ENCODE assay signal across 26 cellular contexts in genomic region chr1:162846256-162847212, GRCh38. TPM values are rescaled to one million over a fixed set of nuclear protein-coding genes. Genes with fewer than 3 reads are reported as not detected.
DNase-seq lines count a peak whose midpoint lies in the region; ATAC-seq and TF ChIP-seq lines count a peak whose summit lies in the region.
"Had no signal": no experiment of that assay in that cellular context is flagged by ENCODE, and none has a peak within 500 bp of the region (broad histone marks: within the 10 kb centered on the region; RNA-seq: fewer than 3 reads in every experiment).

No MANE protein-coding gene starts in this region.

- H3K27ac ChIP-seq in AG04450 (ENCODE audit: low read depth, low read length): peak overlapping the region; percentile 32
- H3K27ac ChIP-seq in vagina: no peak overlapping the region
- H3K27ac ChIP-seq: A549, brain microvascular endothelial cell, esophagus muscularis mucosa, HL-60, tibial nerve, VCaP had no signal

- POLR2A ChIA-PET in AG04450 (lab: Yijun Ruan, JAX): interaction anchor here (1.2 kb wide), 1 partner anchor 224 kb away, joined by 3 read pairs; no protein-coding TSS in a partner anchor

- intact Hi-C loops in vagina (cut with DNase I): no loop called here

- TF ChIP-seq CTCF in AG04450 (IDR thresholded peaks at IDR 0.05; ENCODE audit: low read depth, low read length) (no peak), fibroblast of villous mesenchyme (IDR thresholded peaks at IDR 0.05; ENCODE audit: insufficient read depth, low read depth, low read length) (no peak), vagina (IDR thresholded peaks at IDR 0.05) (no peak)

- DNase-seq in AG04450 (ENCODE audit: low read depth, low spot score) (peak; percentile 30), HCEC 1CT (peak; percentile 78), adipocyte (ENCODE audit: low read depth) (peak; percentile 90), fibroblast of villous mesenchyme (ENCODE audit: low read depth) (peak; percentile 69), vagina (ENCODE audit: extremely low spot score in 2 of 2) (no peak), NCI-H2196 treated with DMSO at 0.1 percent for 48 hours (lab: John Stamatoyannopoulos, UW; ENCODE audit: unreplicated experiment) (no peak)
- DNase-seq: activated CD4-positive, alpha-beta T cell treated with anti-CD3 and anti-CD28 coated beads, Interleukin-2, amount 50 U/mL, for 4 hours; activated naive CD4-positive, alpha-beta T cell treated with anti-CD3 and anti-CD28 coated beads, Interleukin-2, amount 10 ng/mL, durations not matched to agents 7 days and 5 days; activated T-cell treated with anti-CD3 and anti-CD28 coated beads, Interleukin-2, amount 50 U/mL, for 24 hours; brain microvascular endothelial cell; CD8-positive, alpha-beta memory T cell; hippocampal formation; KBM-7; NCI-H1092 treated with DMSO at 0.1 percent for 48 hours; stimulated activated CD4-positive, alpha-beta T cell treated with anti-CD3 and anti-CD28 coated beads, Interleukin-15, amount 100 ng/mL, for 24 hours; stimulated activated naive CD4-positive, alpha-beta T cell treated with Interleukin-2 at 50 U/mL for 16 hours; T-cell had no signal

- no peaks in the 10 kb centered on the region for H3K27me3 ChIP-seq in AG04450 (ENCODE audit: control insufficient read depth, insufficient read depth, low read length)
- no peaks in the 10 kb centered on the region for H3K27me3 ChIP-seq in adipocyte (replicated peaks; ENCODE audit: control insufficient read depth, insufficient read depth, low read length)
- no peaks in the 10 kb centered on the region for H3K27me3 ChIP-seq in vagina
- H3K27me3 ChIP-seq: brain microvascular endothelial cell, esophagus muscularis mucosa, tibial nerve had no signal

- H3K9me3 ChIP-seq in AG04450 (ENCODE audit: control insufficient read depth, insufficient read depth, low read length) (no peaks in the 10 kb centered on the region), adipocyte (ENCODE audit: control insufficient read depth, low read length) (no peaks in the 10 kb centered on the region), vagina (no peaks in the 10 kb centered on the region)
- H3K9me3 ChIP-seq: A549, esophagus muscularis mucosa, tibial nerve had no signal

- no peak overlapping the region for H3K4me3 ChIP-seq in AG04450 (ENCODE audit: low read depth, low read length)
- H3K4me3 ChIP-seq in adipocyte (ENCODE audit: low read length): no peak overlapping the region
- no peak overlapping the region for H3K4me3 ChIP-seq in fibroblast of villous mesenchyme (ENCODE audit: low read depth, low read length)
- no peak overlapping the region for H3K4me3 ChIP-seq in vagina
- H3K4me3 ChIP-seq: A549, esophagus muscularis mucosa, tibial nerve had no signal

- H3K36me3 ChIP-seq in adipocyte (ENCODE audit: control insufficient read depth, insufficient read depth, low read length, severe bottlenecking) (no peaks in the 10 kb centered on the region), vagina (no peaks in the 10 kb centered on the region)
- H3K36me3 ChIP-seq: brain microvascular endothelial cell, esophagus muscularis mucosa, tibial nerve had no signal

- no peak for ATAC-seq in HG03571 (IDR thresholded peaks at IDR 0.05; ENCODE audit: unreplicated experiment)
- no peak for ATAC-seq in GM21723 (IDR thresholded peaks at IDR 0.05; ENCODE audit: unreplicated experiment)
- ATAC-seq: A549, T-cell had no signal

- CTCF ChIA-PET in AG04450 (lab: Charles Lee): interaction anchor here (1.1 to 5.2 kb wide), 9 partner anchors 9 to 489 kb away, joined by 3 to 102 read pairs (median 11); partner anchors contain the start of genes CCDC190 and RGS4

- TF ChIP-seq POLR2A in vagina (IDR thresholded peaks at IDR 0.05): no peak

- H3K4me1 ChIP-seq in adipocyte (ENCODE audit: control insufficient read depth, insufficient read depth, low read length): peaks cover 9% of the 10 kb centered on the region
- no peaks in the 10 kb centered on the region for H3K4me1 ChIP-seq in vagina
- H3K4me1 ChIP-seq: A549, esophagus muscularis mucosa had no signal

- no peak overlapping the region for H3K9ac ChIP-seq in adipocyte (ENCODE audit: low read length)

RNA-seq across cellular contexts. Expression of gene CCDC190, which starts 14.4 kb away (rescaled TPM):
- polyA plus RNA-seq in AG04450 (2011; rRNA removed): not detected in 2 replicates
- not detected in 2 replicates for polyA minus RNA-seq in AG04450 (2011; rRNA and poly(A)+ RNA removed)
- total RNA-seq in fibroblast of villous mesenchyme (0.43 TPM in 1 of 2 replicates, not detected in the other), vagina (not detected)
- total RNA-seq: CD8-positive, alpha-beta memory T cell; kidney epithelial cell; T-cell had no signal
- polyA plus RNA-seq: A549; CD8-positive, alpha-beta memory T cell; neural cell had no signal

RNA-seq across cellular contexts. Expression of gene HSD17B7, which starts 56.0 kb away (rescaled TPM):
- polyA plus RNA-seq in AG04450 (2011; rRNA removed): 7.9 and 10.5 TPM in 2 replicates
- 6.1 and 6.8 TPM in 2 replicates for polyA minus RNA-seq in AG04450 (2011; rRNA and poly(A)+ RNA removed)
- total RNA-seq in fibroblast of villous mesenchyme (17.7 and 26.8 TPM in 2 replicates), vagina (18.9 TPM)

Comparison
In these comparisons a context has a peak if more than half of its experiments do, and no peak if none do; other contexts are left out.
1. DNase-seq: peak in AG04450 (single experiment), HCEC 1CT (single experiment), adipocyte (single experiment) and fibroblast of villous mesenchyme (single experiment); none in vagina (0 of 2) and NCI-H2196 treated with DMSO at 0.1 percent for 48 hours (single experiment).